Comparison of ENCODE assay signal across 9 cellular contexts in the genomic region with DNA sequence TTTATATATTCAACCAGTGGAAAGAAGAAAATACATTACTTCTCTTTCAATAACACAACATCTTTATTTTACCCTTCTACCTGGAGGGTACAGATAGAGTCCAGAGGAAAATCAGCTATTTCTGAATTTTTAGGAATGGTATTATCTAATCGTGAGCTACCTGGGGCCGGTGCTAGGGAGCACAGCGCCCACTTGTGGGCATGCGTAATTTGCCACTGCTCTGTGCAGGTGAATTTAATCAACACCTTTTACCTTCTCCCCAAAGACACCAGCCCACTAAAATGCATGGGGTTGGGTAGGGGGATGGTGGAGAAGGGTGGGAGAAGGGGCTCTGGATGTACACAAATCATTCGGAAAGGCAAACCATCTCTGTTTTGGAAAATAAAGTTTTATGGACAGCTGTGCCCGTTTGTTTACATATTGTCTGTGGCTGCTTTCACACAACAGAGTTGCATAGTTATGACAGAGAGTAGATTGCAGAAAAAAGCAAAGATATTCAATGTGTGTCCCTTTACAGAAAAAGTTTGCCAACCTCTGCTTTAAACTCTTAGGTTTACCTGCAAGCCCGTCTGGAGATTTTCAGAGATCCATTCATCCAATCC. TPM values are rescaled to one million over a fixed set of nuclear protein-coding genes. Genes with fewer than 3 reads are reported as not detected.
DNase-seq lines count a peak whose midpoint lies in the region; ATAC-seq and TF ChIP-seq lines count a peak whose summit lies in the region.
"Had no signal": no experiment of that assay in that cellular context is flagged by ENCODE, and none has a peak within 500 bp of the region (broad histone marks: within the 10 kb centered on the region; RNA-seq: fewer than 3 reads in every experiment).

No MANE protein-coding gene starts in this region.

- peak; percentile 67 for ATAC-seq in GM21825 (IDR thresholded peaks at IDR 0.05; ENCODE audit: unreplicated experiment)
- ATAC-seq in sciatic nerve, result no peak
- no peak for ATAC-seq in HG03196 (IDR thresholded peaks at IDR 0.05; ENCODE audit: unreplicated experiment)

- peak; percentile 31 for DNase-seq in NCI-H2107 treated with DMSO at 0.1 percent for 48 hours (lab: John Stamatoyannopoulos, UW; ENCODE audit: unreplicated experiment)
- no peak for DNase-seq in NCI-H2107 (lab: John Stamatoyannopoulos, UW)
- DNase-seq in NCI-H345 (lab: John Stamatoyannopoulos, UW), result peak; percentile 8
- DNase-seq in fibroblast of mammary gland (ENCODE audit: low read depth), result no peak
- no peak for DNase-seq in sciatic nerve (ENCODE audit: low spot score)
- no peak for DNase-seq in superior temporal gyrus (ENCODE audit: extremely low spot score)

- TF ChIP-seq CTCF in fibroblast of mammary gland (conservative IDR thresholded peaks at IDR 0.05; ENCODE audit: control insufficient read depth, insufficient read depth, low read depth, low read length), result peak; percentile 39

- no peak overlapping the region for H3K4me3 ChIP-seq in fibroblast of mammary gland (ENCODE audit: control insufficient read depth, low read depth, low read length)
- H3K4me3 ChIP-seq: BLaER1 had no signal

- intact Hi-C loops in sciatic nerve (cut with DNase I), result no loop called here

RNA-seq across cellular contexts. Expression of a gene that starts 51.5 kb away (rescaled TPM):
- not detected for total RNA-seq in sciatic nerve

Comparison
In these comparisons a context has a peak if more than half of its experiments do, and no peak if none do; other contexts are left out.
1. DNase-seq: peak in NCI-H2107 treated with DMSO at 0.1 percent for 48 hours (single experiment) and NCI-H345 (single experiment); none in NCI-H2107 (single experiment), fibroblast of mammary gland (single experiment), sciatic nerve (single experiment) and superior temporal gyrus (single experiment).